8 cellular contexts compared by ENCODE assay signal in genomic region chr9:127223810-127224177, GRCh38. TPM values are rescaled to one million over a fixed set of nuclear protein-coding genes. Genes with fewer than 3 reads are reported as not detected.
DNase-seq lines count a peak whose midpoint lies in the region; ATAC-seq and TF ChIP-seq lines count a peak whose summit lies in the region.

No MANE protein-coding gene starts in this region.

- H3K27me3 ChIP-seq in brain microvascular endothelial cell (replicated peaks), result peaks cover 6% of the 10 kb centered on the region
- peaks cover 20 to 65% of the 10 kb centered on the region in 2 experiments for H3K27me3 ChIP-seq in mesenchymal stem cell (ENCODE audit: control insufficient read depth in 1 of 2, insufficient read depth in 1 of 2, low read length in 2 of 2)
- H3K27me3 ChIP-seq in upper lobe of left lung, result no peaks in the 10 kb centered on the region

- peak overlapping the region; percentile 56 for H3K4me3 ChIP-seq in brain microvascular endothelial cell (ENCODE audit: low read depth, low read length)
- no peak overlapping the region for H3K4me3 ChIP-seq in mesenchymal stem cell (ENCODE audit: insufficient read depth in 1 of 2, low read depth in 1 of 2, low read length in 2 of 2)
- H3K4me3 ChIP-seq in upper lobe of left lung, result peak overlapping the region in 3 of 4 donors; percentile 84 to 97 (median 94)

- H3K4ac ChIP-seq in mesenchymal stem cell (ENCODE audit: low read depth in 1 of 2, low read length in 2 of 2), result no peak overlapping the region

- H2BK120ac ChIP-seq in mesenchymal stem cell (ENCODE audit: low read depth, low read length), result no peak overlapping the region

- no peaks in the 10 kb centered on the region for H3K36me3 ChIP-seq in brain microvascular endothelial cell (replicated peaks)
- no peaks in the 10 kb centered on the region for H3K36me3 ChIP-seq in mesenchymal stem cell (ENCODE audit: control insufficient read depth in 1 of 2, insufficient read depth in 2 of 2, low read depth in 1 of 2, low read length in 2 of 2)
- no peaks in the 10 kb centered on the region for H3K36me3 ChIP-seq in upper lobe of left lung

- H4K8ac ChIP-seq in mesenchymal stem cell (ENCODE audit: low read length), result no peak overlapping the region

- no peak overlapping the region for H4K91ac ChIP-seq in mesenchymal stem cell (ENCODE audit: low read length)

- no peak overlapping the region for H2BK12ac ChIP-seq in mesenchymal stem cell (ENCODE audit: low read length in 2 of 2)

- ATAC-seq in Right ventricle myocardium superior (ENCODE audit: poor library complexity) (peak; percentile 0), left cardiac atrium (no peak), upper lobe of left lung (ENCODE audit: low FRiP score in 2 of 2) (no peak)

- no peaks in the 10 kb centered on the region for H3K79me1 ChIP-seq in mesenchymal stem cell (replicated peaks; ENCODE audit: low read length, poor library complexity, severe bottlenecking)

- WGBS in mesenchymal stem cell, result 45% methylated on average over 5 of the region's 8 CpGs
- 39 to 49% methylated on average over 4 to 8 of the region's 8 CpGs for WGBS in upper lobe of left lung, 2 donors

- no peak overlapping the region for H3K18ac ChIP-seq in mesenchymal stem cell (ENCODE audit: low read depth in 1 of 2, low read length in 2 of 2)

- no peak for TF ChIP-seq EP300 in upper lobe of left lung (IDR thresholded peaks at IDR 0.05)

- H2AK5ac ChIP-seq in mesenchymal stem cell (ENCODE audit: low read length, severe bottlenecking), result no peak overlapping the region

- H2AFZ ChIP-seq in mesenchymal stem cell (ENCODE audit: low read depth, low read length), result no peak overlapping the region

- H3K27ac ChIP-seq in brain microvascular endothelial cell (no peak overlapping the region), mesenchymal stem cell (ENCODE audit: low read length, poor library complexity, severe bottlenecking) (no peak overlapping the region), upper lobe of left lung (peak overlapping the region in 2 of 4 donors; percentile 82 to 84)

- no peak for TF ChIP-seq CTCF in brain microvascular endothelial cell (IDR thresholded peaks at IDR 0.05; ENCODE audit: low read depth, low read length, missing control alignments)
- TF ChIP-seq CTCF in upper lobe of left lung (IDR thresholded peaks at IDR 0.05), result no peak

- intact Hi-C loops in Right ventricle myocardium superior (cut with DNase I) (loop anchor here (10.0 kb wide), 1 partner anchor 171 kb away; the partner anchor contains the start of gene SLC2A8), left cardiac atrium (cut with DNase I) (no loop called here)

- H3K14ac ChIP-seq in mesenchymal stem cell (ENCODE audit: low read length in 2 of 2), result no peak overlapping the region

- in situ Hi-C loops in brain microvascular endothelial cell (cut with HindIII; ENCODE audit: low pct_ligation_motif_present, low sequenced_read_pairs), result loop anchor here (25.0 kb wide), 1 partner anchor 261 kb away; no protein-coding TSS in a partner anchor

- H3K23ac ChIP-seq in mesenchymal stem cell (ENCODE audit: low read length in 2 of 2), result no peak overlapping the region

- no peaks in the 10 kb centered on the region for H3K9me3 ChIP-seq in mesenchymal stem cell (ENCODE audit: control insufficient read depth, low read length)
- no peaks in the 10 kb centered on the region for H3K9me3 ChIP-seq in upper lobe of left lung

- H2BK5ac ChIP-seq in mesenchymal stem cell (ENCODE audit: low read depth, low read length, poor library complexity, severe bottlenecking), result no peak overlapping the region

- DNase-seq in Right ventricle myocardium superior, result no peak
- DNase-seq in left cardiac atrium, result no peak
- no peak for DNase-seq in brain microvascular endothelial cell
- DNase-seq in mesenchymal stem cell, result no peak
- peak in 1 of 2 donors; percentile 18 for DNase-seq in upper lobe of left lung
- DNase-seq in islet precursor cell, result no peak
- DNase-seq in stimulated activated CD4-positive, alpha-beta T cell treated with anti-CD3 and anti-CD28 coated beads, Interleukin-1b, Interleukin-23, amount 100 ng/mL, for 48 hours, result no peak
- DNase-seq in central memory CD4-positive, alpha-beta T cell, result no peak

- H2BK15ac ChIP-seq in mesenchymal stem cell (ENCODE audit: low read depth, poor library complexity, severe bottlenecking), result no peak overlapping the region

- no peak for TF ChIP-seq POLR2A in upper lobe of left lung (IDR thresholded peaks at IDR 0.05)

- H3K4me1 ChIP-seq in mesenchymal stem cell (ENCODE audit: control insufficient read depth, insufficient read depth, low read depth, low read length) (peaks cover 18% of the 10 kb centered on the region), upper lobe of left lung (peaks cover 7 to 25% (median 15%) of the 10 kb centered on the region in 4 donors)

- H3K4me2 ChIP-seq in mesenchymal stem cell (ENCODE audit: low read length, poor library complexity, severe bottlenecking), result peak overlapping the region; percentile 58

- no peak overlapping the region for H3K9ac ChIP-seq in mesenchymal stem cell (ENCODE audit: low read length)

RNA-seq across cellular contexts. Expression of gene GARNL3, which starts 40.8 kb away (rescaled TPM):
- total RNA-seq in Right ventricle myocardium superior (12.6 TPM), left cardiac atrium (10 to 100 TPM; 10.0 to 11.2 TPM), upper lobe of left lung (10 to 100 TPM in 2 of 6 donors, 1 to 10 TPM in 4; 3.1 to 37.7 (median 7.0) TPM)
- polyA plus RNA-seq in mesenchymal stem cell (2013, experiment 1 of 2), result 1.2 TPM
- polyA plus RNA-seq in mesenchymal stem cell (2013, experiment 2 of 2), result 0.64 TPM

Comparison
In these comparisons a context has a peak if more than half of its experiments do, and no peak if none do; other contexts are left out.
1. H3K4me3 ChIP-seq: peak in brain microvascular endothelial cell (single experiment) and upper lobe of left lung (3 of 4); none in mesenchymal stem cell (0 of 2).